Comparison of ENCODE assay signal across 22 cellular contexts in genomic region chr5:123398058-123398728, GRCh38. TPM values are rescaled to one million over a fixed set of nuclear protein-coding genes. Genes with fewer than 3 reads are reported as not detected.
DNase-seq lines count a peak whose midpoint lies in the region; ATAC-seq and TF ChIP-seq lines count a peak whose summit lies in the region.
"Had no signal": no experiment of that assay in that cellular context is flagged by ENCODE, and none has a peak within 500 bp of the region (broad histone marks: within the 10 kb centered on the region; RNA-seq: fewer than 3 reads in every experiment).

No MANE protein-coding gene starts in this region.

- POLR2A ChIA-PET in T-cell (lab: Charles Lee) = interaction anchor here in 1 of 2 donors (0.7 kb wide), 1 partner anchor 619 kb away, joined by 3 read pairs; no protein-coding TSS in a partner anchor

- H3F3A ChIP-seq in Loucy (ENCODE audit: low read depth) = no peaks in the 10 kb centered on the region

- ATAC-seq in GM18502 (IDR thresholded peaks at IDR 0.05; ENCODE audit: poor library complexity, unreplicated experiment) (peak; percentile 59), GM21390 (IDR thresholded peaks at IDR 0.05; ENCODE audit: unreplicated experiment) (peak; percentile 53), T-cell (replicated peaks in 1 of 4) (no peak)
- ATAC-seq: psoas muscle had no signal

- no peak for TF ChIP-seq CTCF in Loucy (conservative IDR thresholded peaks at IDR 0.05; ENCODE audit: low read length)
- no peak for TF ChIP-seq CTCF in WERI-Rb-1 (IDR thresholded peaks at IDR 0.05; ENCODE audit: low read depth, low read length)

- no peaks in the 10 kb centered on the region for H3K9me2 ChIP-seq in Loucy (replicated peaks; ENCODE audit: low read depth, low read length)

- no peak overlapping the region for H3K27ac Mint-ChIP-seq in T-cell
- H3K27ac Mint-ChIP-seq: activated naive CD8-positive, alpha-beta T cell treated with anti-CD3 and anti-CD28 coated beads for 36 hours; activated T-helper 1 cell treated with anti-CD3 and anti-CD28 coated beads, Interleukin-12 subunit alpha, Interleukin-12 subunit beta, Interleukin-2, Interleukin-4 antibody, amounts not matched to agents 30 ng/mL and 10 ng/mL and 1 ng/mL, durations not matched to agents 14 hours and 24 hours and 36 hours; stimulated activated naive CD8-positive, alpha-beta T cell treated with anti-CD3 and anti-CD28 coated beads, Interleukin-15, Interleukin-2, amounts not matched to agents 100 ng/mL and 50 ng/mL, for 24 hours had no signal

- no peak overlapping the region for H3K27ac ChIP-seq in WERI-Rb-1
- H3K27ac ChIP-seq: psoas muscle, skin epidermis, tibial nerve had no signal

- H3K36me3 Mint-ChIP-seq in T-cell = peaks cover 64% of the 10 kb centered on the region

- H3K4me1 Mint-ChIP-seq in T-cell = peaks cover 0 to 2% (median 1%) of the 10 kb centered on the region in 3 donors

- no peaks in the 10 kb centered on the region for H3K9me3 Mint-ChIP-seq in T-cell
- H3K9me3 Mint-ChIP-seq: activated naive CD8-positive, alpha-beta T cell treated with anti-CD3 and anti-CD28 coated beads for 36 hours; activated T-helper 1 cell treated with anti-CD3 and anti-CD28 coated beads, Interleukin-12 subunit alpha, Interleukin-12 subunit beta, Interleukin-2, Interleukin-4 antibody, amounts not matched to agents 30 ng/mL and 10 ng/mL and 1 ng/mL, durations not matched to agents 14 hours and 24 hours and 36 hours; CD4-positive, alpha-beta memory T cell; stimulated activated naive CD8-positive, alpha-beta T cell treated with anti-CD3 and anti-CD28 coated beads, Interleukin-15, Interleukin-2, amounts not matched to agents 100 ng/mL and 50 ng/mL, for 24 hours had no signal

- no peaks in the 10 kb centered on the region for H3K27me3 Mint-ChIP-seq in T-cell
- H3K27me3 Mint-ChIP-seq: activated naive CD8-positive, alpha-beta T cell treated with anti-CD3 and anti-CD28 coated beads for 36 hours; CD4-positive, alpha-beta memory T cell; stimulated activated naive CD8-positive, alpha-beta T cell treated with anti-CD3 and anti-CD28 coated beads, Interleukin-15, Interleukin-2, amounts not matched to agents 100 ng/mL and 50 ng/mL, for 24 hours had no signal

- no peaks in the 10 kb centered on the region for H4K20me1 ChIP-seq in Loucy (ENCODE audit: insufficient read depth, low read length, poor library complexity, severe bottlenecking)

- no peaks in the 10 kb centered on the region for H3K27me3 ChIP-seq in Loucy (ENCODE audit: insufficient read depth, low read length, poor library complexity, severe bottlenecking)
- H3K27me3 ChIP-seq in WERI-Rb-1 (ENCODE audit: insufficient read depth, low read depth, severe bottlenecking) = no peaks in the 10 kb centered on the region
- H3K27me3 ChIP-seq: tibial nerve had no signal

- H3K36me3 ChIP-seq in Loucy (ENCODE audit: insufficient read depth, low read length) = peaks cover 12% of the 10 kb centered on the region; the same call in 1 of the 2 replicates
- H3K36me3 ChIP-seq in WERI-Rb-1 = peaks cover 26% of the 10 kb centered on the region

- CTCF ChIA-PET in T-cell (lab: Charles Lee) = interaction anchor here in 1 of 2 donors (1.1 kb wide), 1 partner anchor 25 kb away, joined by 3 read pairs; the partner anchor contains the start of gene CEP120

- H3K4me2 ChIP-seq in Loucy (ENCODE audit: low read depth, low read length, poor library complexity, severe bottlenecking) = peak overlapping the region; percentile 24

- H3K4me3 Mint-ChIP-seq in T-cell = no peak overlapping the region
- H3K4me3 Mint-ChIP-seq: activated naive CD8-positive, alpha-beta T cell treated with anti-CD3 and anti-CD28 coated beads for 36 hours; activated T-helper 1 cell treated with anti-CD3 and anti-CD28 coated beads, Interleukin-12 subunit alpha, Interleukin-12 subunit beta, Interleukin-2, Interleukin-4 antibody, amounts not matched to agents 30 ng/mL and 10 ng/mL and 1 ng/mL, durations not matched to agents 14 hours and 24 hours and 36 hours; CD4-positive, alpha-beta memory T cell; stimulated activated naive CD8-positive, alpha-beta T cell treated with anti-CD3 and anti-CD28 coated beads, Interleukin-15, Interleukin-2, amounts not matched to agents 100 ng/mL and 50 ng/mL, for 24 hours had no signal

- DNase-seq in germinal center (ENCODE audit: low spot score) (peak; percentile 84), NCI-H69 (lab: John Stamatoyannopoulos, UW) (no peak), COLO829 (ENCODE audit: low spot score) (no peak), T-cell (no peak), WERI-Rb-1 (no peak)
- DNase-seq: activated naive CD8-positive, alpha-beta T cell treated with anti-CD3 and anti-CD28 coated beads for 36 hours; CD4-positive, alpha-beta memory T cell; cerebellar nuclear complex; foreskin fibroblast; HCEC 1CT; hippocampal formation; NCI-H187; NCI-H2227 treated with DMSO at 0.1 percent for 48 hours; psoas muscle; T1000 had no signal

- H3K9me3 ChIP-seq in Loucy (ENCODE audit: insufficient read depth, low read depth, low read length) (no peaks in the 10 kb centered on the region), WERI-Rb-1 (ENCODE audit: severe bottlenecking) (no peaks in the 10 kb centered on the region)
- H3K9me3 ChIP-seq: psoas muscle, tibial nerve had no signal

- H3K4me3 ChIP-seq in Loucy (ENCODE audit: low read length, poor library complexity, severe bottlenecking) (no peak overlapping the region), WERI-Rb-1 (ENCODE audit: low read depth, low read length) (no peak overlapping the region)
- H3K4me3 ChIP-seq: psoas muscle, skin epidermis, tibial nerve had no signal

- H3K4me1 ChIP-seq in Loucy (ENCODE audit: insufficient read depth, low read length, poor library complexity, severe bottlenecking) = peaks cover 10% of the 10 kb centered on the region
- H3K4me1 ChIP-seq: psoas muscle, tibial nerve had no signal

- no peaks in the 10 kb centered on the region for H3K79me2 ChIP-seq in Loucy (ENCODE audit: insufficient read depth, low read length)

- H2AFZ ChIP-seq in Loucy (ENCODE audit: low read length) = no peak overlapping the region

- H3K9ac ChIP-seq in Loucy (ENCODE audit: low read depth, low read length, poor library complexity, severe bottlenecking) = no peak overlapping the region

RNA-seq across cellular contexts. Expression of gene CEP120, which starts 25.0 kb away (rescaled TPM):
- total RNA-seq in T-cell = 10 to 100 TPM; 48.3 to 71.1 (median 62.8) TPM

Comparison
In these comparisons a context has a peak if more than half of its experiments do, and no peak if none do; other contexts are left out.
1. ATAC-seq: peak in GM18502 (single experiment) and GM21390 (single experiment); none in T-cell (0 of 4).